In genomic region chr7:28862876-28863275, GRCh38 we compare ENCODE assay signal across 1 cellular context.
TF ChIP-seq lines count a peak whose summit lies in the region.

No MANE protein-coding gene starts in this region.

TF ChIP-seq in IMR-90, 13 proteins besides CTCF, POLR2A, EP300 and RAD21 (continued from another document):
- TF ChIP-seq, protein P1, sequence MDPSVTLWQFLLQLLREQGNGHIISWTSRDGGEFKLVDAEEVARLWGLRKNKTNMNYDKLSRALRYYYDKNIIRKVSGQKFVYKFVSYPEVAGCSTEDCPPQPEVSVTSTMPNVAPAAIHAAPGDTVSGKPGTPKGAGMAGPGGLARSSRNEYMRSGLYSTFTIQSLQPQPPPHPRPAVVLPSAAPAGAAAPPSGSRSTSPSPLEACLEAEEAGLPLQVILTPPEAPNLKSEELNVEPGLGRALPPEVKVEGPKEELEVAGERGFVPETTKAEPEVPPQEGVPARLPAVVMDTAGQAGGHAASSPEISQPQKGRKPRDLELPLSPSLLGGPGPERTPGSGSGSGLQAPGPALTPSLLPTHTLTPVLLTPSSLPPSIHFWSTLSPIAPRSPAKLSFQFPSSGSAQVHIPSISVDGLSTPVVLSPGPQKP (IDR thresholded peaks at IDR 0.05; ENCODE audit: borderline replicate concordance, low read depth, low read length): no peak
